In genomic region chr2:170929686-170930050, GRCh38 we compare ENCODE assay signal across 8 cellular contexts. TPM values are rescaled to one million over a fixed set of nuclear protein-coding genes. Genes with fewer than 3 reads are reported as not detected.
DNase-seq lines count a peak whose midpoint lies in the region; ATAC-seq and TF ChIP-seq lines count a peak whose summit lies in the region.

No MANE protein-coding gene starts in this region.

- peak; percentile 63 for DNase-seq in Calu3
- peak; percentile 52 for DNase-seq in M059J (ENCODE audit: low read depth)
- peak; percentile 48 for DNase-seq in activated CD4-positive, alpha-beta T cell treated with anti-CD3 and anti-CD28 coated beads, Interleukin-2, amount 10 ng/mL, durations not matched to agents 7 days and 5 days
- DNase-seq in effector CD8-positive, alpha-beta T cell (lab: John Stamatoyannopoulos, UW) = peak; percentile 34
- DNase-seq in medulla oblongata (ENCODE audit: extremely low spot score) = peak; percentile 41
- DNase-seq in stimulated activated CD8-positive, alpha-beta memory T cell treated with anti-CD3 and anti-CD28 coated beads, Interleukin-7, amount 100 ng/mL, for 4 hours (ENCODE audit: low read depth in 2 of 2) = peak; percentile 8 to 32
- DNase-seq in amniotic stem cell (lab: John Stamatoyannopoulos, UW) = no peak

- peak overlapping the region; percentile 90 for H3K4me3 Mint-ChIP-seq in Calu3 (ENCODE audit: low read depth, unreplicated experiment)
- peak overlapping the region; percentile 86 for H3K4me3 Mint-ChIP-seq in activated CD4-positive, alpha-beta T cell treated with anti-CD3 and anti-CD28 coated beads, Interleukin-2, amount 10 ng/mL, durations not matched to agents 7 days and 5 days

- intact Hi-C loops in Calu3 (cut with micrococcal nuclease; ENCODE audit: unreplicated experiment) = no loop called here

- no peaks in the 10 kb centered on the region for H3K27me3 Mint-ChIP-seq in Calu3 (ENCODE audit: unreplicated experiment)
- no peaks in the 10 kb centered on the region for H3K27me3 Mint-ChIP-seq in activated CD4-positive, alpha-beta T cell treated with anti-CD3 and anti-CD28 coated beads, Interleukin-2, amount 10 ng/mL, durations not matched to agents 7 days and 5 days

- POLR2A ChIA-PET in activated CD4-positive, alpha-beta T cell treated with anti-CD3 and anti-CD28 coated beads, Interleukin-2, amount 10 ng/mL, durations not matched to agents 7 days and 5 days (lab: Charles Lee) = no interaction called here

- no peak for TF ChIP-seq CTCF in Calu3 (IDR thresholded peaks at IDR 0.05; ENCODE audit: unreplicated experiment)

- peaks cover 40% of the 10 kb centered on the region for H3K36me3 Mint-ChIP-seq in Calu3 (ENCODE audit: insufficient read depth, unreplicated experiment)
- H3K36me3 Mint-ChIP-seq in activated CD4-positive, alpha-beta T cell treated with anti-CD3 and anti-CD28 coated beads, Interleukin-2, amount 10 ng/mL, durations not matched to agents 7 days and 5 days (ENCODE audit: low read depth) = peaks cover 17% of the 10 kb centered on the region

- no TSS peak for BruUV-seq in Calu3 (replicated peaks; lab: Mats Ljungman, UMichigan)

- H3K9me3 Mint-ChIP-seq in Calu3 (ENCODE audit: low read depth, unreplicated experiment) = no peaks in the 10 kb centered on the region
- H3K9me3 Mint-ChIP-seq in activated CD4-positive, alpha-beta T cell treated with anti-CD3 and anti-CD28 coated beads, Interleukin-2, amount 10 ng/mL, durations not matched to agents 7 days and 5 days = peaks cover 11% of the 10 kb centered on the region

- peaks cover 24% of the 10 kb centered on the region for H3K4me1 Mint-ChIP-seq in Calu3 (ENCODE audit: low read depth, unreplicated experiment)
- peaks cover 45% of the 10 kb centered on the region for H3K4me1 Mint-ChIP-seq in activated CD4-positive, alpha-beta T cell treated with anti-CD3 and anti-CD28 coated beads, Interleukin-2, amount 10 ng/mL, durations not matched to agents 7 days and 5 days

- ATAC-seq in GM21447 (IDR thresholded peaks at IDR 0.05; ENCODE audit: unreplicated experiment) = peak; percentile 24

- peak overlapping the region; percentile 92 for H3K27ac Mint-ChIP-seq in Calu3 (ENCODE audit: unreplicated experiment)
- H3K27ac Mint-ChIP-seq in activated CD4-positive, alpha-beta T cell treated with anti-CD3 and anti-CD28 coated beads, Interleukin-2, amount 10 ng/mL, durations not matched to agents 7 days and 5 days = peak overlapping the region; percentile 93

- CTCF ChIA-PET in Calu3 (lab: Charles Lee) = interaction anchor here (0.9 to 2.1 kb wide), 7 partner anchors 8 to 758 kb away, joined by 3 to 5 read pairs (median 4); partner anchors contain the start of genes DCAF17, DYNC1I2, GAD1 and METTL8
- CTCF ChIA-PET in activated CD4-positive, alpha-beta T cell treated with anti-CD3 and anti-CD28 coated beads, Interleukin-2, amount 10 ng/mL, durations not matched to agents 7 days and 5 days (lab: Charles Lee) = interaction anchor here (0.7 to 2.8 kb wide), 43 partner anchors 9 to 1532 kb away, joined by 3 to 27 read pairs (median 5); partner anchors contain the start of genes DCAF17 and METTL8

RNA-seq across cellular contexts. Expression of gene GORASP2, which starts 0.6 kb away (rescaled TPM):
- 98.1 and 105 TPM in 2 replicates for total RNA-seq in Calu3 (2022)
- total RNA-seq in M059J (2014; rRNA removed; shearing (Covaris generic)) = 57.4 and 58.6 TPM in 2 replicates
- 10 to 100 TPM; 58.7 to 62.0 TPM for total RNA-seq in activated CD4-positive, alpha-beta T cell treated with anti-CD3 and anti-CD28 coated beads, Interleukin-2, amount 10 ng/mL, durations not matched to agents 7 days and 5 days
